ENCODE assay signal across 8 cellular contexts in genomic region chr16:67645397-67646121, GRCh38. TPM values are rescaled to one million over a fixed set of nuclear protein-coding genes. Genes with fewer than 3 reads are reported as not detected.
DNase-seq lines count a peak whose midpoint lies in the region; ATAC-seq lines count a peak whose summit lies in the region.

No MANE protein-coding gene starts in this region.

- peak; percentile 8 to 14 for ATAC-seq in CD4-positive, CD25-positive, alpha-beta regulatory T cell (ENCODE audit: low read depth in 2 of 2)
- ATAC-seq in GM21367 (IDR thresholded peaks at IDR 0.05; ENCODE audit: unreplicated experiment) = peak; percentile 13
- ATAC-seq in T-cell (replicated peaks in 1 of 4) = peak; percentile 1 to 31 (median 12)
- ATAC-seq in memory B cell (ENCODE audit: low read depth) = peak; percentile 9
- no peak for ATAC-seq in GM19397 (IDR thresholded peaks at IDR 0.05; ENCODE audit: unreplicated experiment)
- ATAC-seq in GM18909 (IDR thresholded peaks at IDR 0.05; ENCODE audit: poor library complexity, unreplicated experiment) = no peak
- ATAC-seq in GM21723 (IDR thresholded peaks at IDR 0.05; ENCODE audit: unreplicated experiment) = no peak

- peak overlapping the region; percentile 61 for H3K4me3 ChIP-seq in CD4-positive, CD25-positive, alpha-beta regulatory T cell (ENCODE audit: low read depth, low read length)

- no peaks in the 10 kb centered on the region for H3K9me3 Mint-ChIP-seq in CD4-positive, CD25-positive, alpha-beta regulatory T cell
- no peaks in the 10 kb centered on the region for H3K9me3 Mint-ChIP-seq in T-cell
- H3K9me3 Mint-ChIP-seq in memory B cell = no peaks in the 10 kb centered on the region

- peak overlapping the region; percentile 71 to 87 (median 79) for H3K27ac Mint-ChIP-seq in CD4-positive, CD25-positive, alpha-beta regulatory T cell
- peak overlapping the region; percentile 94 to 95 for H3K27ac Mint-ChIP-seq in T-cell
- peak overlapping the region; percentile 41 for H3K27ac Mint-ChIP-seq in memory B cell

- H3K4me1 Mint-ChIP-seq in CD4-positive, CD25-positive, alpha-beta regulatory T cell = peaks cover 0 to 30% (median 5%) of the 10 kb centered on the region in 4 donors
- H3K4me1 Mint-ChIP-seq in T-cell (peaks cover 14 to 21% (median 20%) of the 10 kb centered on the region in 3 donors), memory B cell (peaks cover 7% of the 10 kb centered on the region)

- no peaks in the 10 kb centered on the region for H3K27me3 ChIP-seq in CD4-positive, CD25-positive, alpha-beta regulatory T cell (ENCODE audit: control insufficient read depth, insufficient read depth, low read length)

- DNase-seq in CD4-positive, CD25-positive, alpha-beta regulatory T cell = no peak
- DNase-seq in T-cell (peak in 5 of 34 experiments; percentile 14 to 33 (median 28)), memory B cell (ENCODE audit: low spot score in 2 of 2) (no peak), inferior parietal cortex (ENCODE audit: extremely low spot score) (no peak)

- H3K4me3 Mint-ChIP-seq in CD4-positive, CD25-positive, alpha-beta regulatory T cell = peak overlapping the region; percentile 85 to 92 (median 88)
- H3K4me3 Mint-ChIP-seq in T-cell (peak overlapping the region; percentile 81 to 86 (median 83)), memory B cell (peak overlapping the region; percentile 85)

- H3K27ac ChIP-seq in CD4-positive, CD25-positive, alpha-beta regulatory T cell (ENCODE audit: insufficient read depth, low read length, poor library complexity, severe bottlenecking) = peak overlapping the region; percentile 83

- CTCF ChIA-PET in T-cell (lab: Charles Lee) = interaction anchor here (0.5 to 4.3 kb wide), 18 partner anchors 15 to 1553 kb away, joined by 3 to 44 read pairs (median 4); partner anchors contain the start of genes ACD (in 1 of the 2) and PARD6A (in 1 of the 2)

- no peaks in the 10 kb centered on the region for H3K9me3 ChIP-seq in CD4-positive, CD25-positive, alpha-beta regulatory T cell (ENCODE audit: control insufficient read depth in 2 of 2, low read length in 2 of 2)

- H3K36me3 Mint-ChIP-seq in CD4-positive, CD25-positive, alpha-beta regulatory T cell = peaks cover 8% of the 10 kb centered on the region
- H3K36me3 Mint-ChIP-seq in T-cell = peaks cover 9% of the 10 kb centered on the region
- peaks cover 9% of the 10 kb centered on the region for H3K36me3 Mint-ChIP-seq in memory B cell

- H3K4me1 ChIP-seq in CD4-positive, CD25-positive, alpha-beta regulatory T cell (ENCODE audit: control insufficient read depth, insufficient read depth, low read length, poor library complexity, severe bottlenecking) = peaks cover 23% of the 10 kb centered on the region

- H3K36me3 ChIP-seq in CD4-positive, CD25-positive, alpha-beta regulatory T cell (ENCODE audit: control insufficient read depth, insufficient read depth, low read length) = peaks cover 29% of the 10 kb centered on the region

- POLR2A ChIA-PET in T-cell (lab: Charles Lee) = interaction anchor here in 1 of 2 donors (0.9 kb wide), 1 partner anchor 14 kb away, joined by 4 read pairs; the partner anchor contains the start of gene ACD

- H3K27me3 Mint-ChIP-seq in CD4-positive, CD25-positive, alpha-beta regulatory T cell = no peaks in the 10 kb centered on the region
- H3K27me3 Mint-ChIP-seq in T-cell = no peaks in the 10 kb centered on the region
- H3K27me3 Mint-ChIP-seq in memory B cell = no peaks in the 10 kb centered on the region

RNA-seq across cellular contexts. Expression of gene CARMIL2, which starts 0.6 kb away (rescaled TPM):
- 156 TPM for total RNA-seq in CD4-positive, CD25-positive, alpha-beta regulatory T cell
- 10 to 100 TPM in 3 of 4 donors, 1 to 10 TPM in 1; 9.2 to 20.7 (median 12.9) TPM for polyA plus RNA-seq in CD4-positive, CD25-positive, alpha-beta regulatory T cell
- 100 to 1,000 TPM; 150 to 271 (median 243) TPM for total RNA-seq in T-cell

RNA-seq across cellular contexts. Expression of gene ACD, which starts 14.5 kb away (rescaled TPM):
- total RNA-seq in CD4-positive, CD25-positive, alpha-beta regulatory T cell = 28.7 TPM
- 10 to 100 TPM; 29.5 to 36.7 (median 32.5) TPM for polyA plus RNA-seq in CD4-positive, CD25-positive, alpha-beta regulatory T cell
- total RNA-seq in T-cell = 10 to 100 TPM; 24.5 to 62.6 (median 53.6) TPM

RNA-seq across cellular contexts. Expression of gene PARD6A, which starts 15.2 kb away (rescaled TPM):
- 6.2 TPM for total RNA-seq in CD4-positive, CD25-positive, alpha-beta regulatory T cell
- 10 to 100 TPM; 14.4 to 19.9 (median 18.2) TPM for polyA plus RNA-seq in CD4-positive, CD25-positive, alpha-beta regulatory T cell
- 10 to 100 TPM in 1 of 5 donors, 1 to 10 TPM in 4; 2.9 to 10.6 (median 7.6) TPM for total RNA-seq in T-cell

RNA-seq across cellular contexts. Expression of gene ENKD1, which starts 21.0 kb away (rescaled TPM):
- total RNA-seq in CD4-positive, CD25-positive, alpha-beta regulatory T cell = 2.4 TPM
- 1 to 10 TPM in 3 of 4 donors, under 1 TPM in 1; 0.65 to 2.9 (median 1.5) TPM for polyA plus RNA-seq in CD4-positive, CD25-positive, alpha-beta regulatory T cell
- 10 to 100 TPM in 3 of 5 donors, 1 to 10 TPM in 2; 4.2 to 12.1 (median 10.1) TPM for total RNA-seq in T-cell

RNA-seq across cellular contexts. Expression of gene C16orf86, which starts 21.1 kb away (rescaled TPM):
- 3.2 TPM for total RNA-seq in CD4-positive, CD25-positive, alpha-beta regulatory T cell
- polyA plus RNA-seq in CD4-positive, CD25-positive, alpha-beta regulatory T cell = 1 to 10 TPM; 3.9 to 6.8 (median 6.0) TPM
- total RNA-seq in T-cell = 1 to 10 TPM; 1.9 to 6.7 (median 5.4) TPM

Comparison
In these comparisons a context has a peak if more than half of its experiments do, and no peak if none do; other contexts are left out.
1. ATAC-seq: peak in CD4-positive, CD25-positive, alpha-beta regulatory T cell (2 of 2), GM21367 (single experiment), T-cell (4 of 4) and memory B cell (single experiment); none in GM19397 (single experiment), GM18909 (single experiment) and GM21723 (single experiment).
2. H3K27ac Mint-ChIP-seq: peak in every context shown above with its lines; median percentile 94 in T-cell; 79 in CD4-positive, CD25-positive, alpha-beta regulatory T cell; 41 in memory B cell.
3. Peak in every context shown above with its lines, with median percentiles within 50 percentile points of each other: H3K4me3 Mint-ChIP-seq.